1 cellular context compared by ENCODE assay signal in the genomic region with DNA sequence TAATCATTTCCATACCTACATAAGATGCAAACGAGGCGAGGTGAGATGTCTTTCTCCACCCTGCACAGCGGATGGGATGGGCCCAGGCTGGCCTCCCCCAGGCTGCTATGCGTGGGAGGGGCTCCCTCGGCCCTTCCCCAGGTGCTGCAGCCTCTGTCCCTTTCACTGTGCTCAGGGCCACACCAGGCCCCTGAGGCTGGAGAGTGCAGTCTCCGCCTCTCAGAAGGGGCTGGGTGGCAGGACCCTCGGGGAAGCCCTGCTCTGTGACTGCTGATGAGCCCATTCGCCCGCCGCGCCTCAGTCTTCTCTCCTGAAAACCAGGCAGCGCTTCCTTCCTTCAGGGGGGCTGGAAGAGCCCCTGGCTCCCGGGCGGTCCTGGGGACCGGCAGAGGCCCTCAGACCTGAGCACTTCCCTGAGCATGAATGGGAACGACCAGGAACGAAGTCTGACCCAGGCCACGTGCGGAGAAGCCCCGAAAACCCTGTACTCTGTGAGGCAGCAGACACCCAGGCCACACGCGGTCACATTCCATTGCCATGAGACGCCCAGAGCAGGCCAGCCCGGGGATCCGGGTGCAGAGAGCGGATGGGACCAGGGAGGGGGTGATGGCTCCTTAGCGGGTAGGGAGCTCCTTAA.
TF ChIP-seq lines count a peak whose summit lies in the region.

No MANE protein-coding gene starts in this region.

TF ChIP-seq in HepG2, 621 proteins besides CTCF, POLR2A, EP300 and RAD21 (continued from another document and continues in another):
- TF ChIP-seq, protein P1, sequence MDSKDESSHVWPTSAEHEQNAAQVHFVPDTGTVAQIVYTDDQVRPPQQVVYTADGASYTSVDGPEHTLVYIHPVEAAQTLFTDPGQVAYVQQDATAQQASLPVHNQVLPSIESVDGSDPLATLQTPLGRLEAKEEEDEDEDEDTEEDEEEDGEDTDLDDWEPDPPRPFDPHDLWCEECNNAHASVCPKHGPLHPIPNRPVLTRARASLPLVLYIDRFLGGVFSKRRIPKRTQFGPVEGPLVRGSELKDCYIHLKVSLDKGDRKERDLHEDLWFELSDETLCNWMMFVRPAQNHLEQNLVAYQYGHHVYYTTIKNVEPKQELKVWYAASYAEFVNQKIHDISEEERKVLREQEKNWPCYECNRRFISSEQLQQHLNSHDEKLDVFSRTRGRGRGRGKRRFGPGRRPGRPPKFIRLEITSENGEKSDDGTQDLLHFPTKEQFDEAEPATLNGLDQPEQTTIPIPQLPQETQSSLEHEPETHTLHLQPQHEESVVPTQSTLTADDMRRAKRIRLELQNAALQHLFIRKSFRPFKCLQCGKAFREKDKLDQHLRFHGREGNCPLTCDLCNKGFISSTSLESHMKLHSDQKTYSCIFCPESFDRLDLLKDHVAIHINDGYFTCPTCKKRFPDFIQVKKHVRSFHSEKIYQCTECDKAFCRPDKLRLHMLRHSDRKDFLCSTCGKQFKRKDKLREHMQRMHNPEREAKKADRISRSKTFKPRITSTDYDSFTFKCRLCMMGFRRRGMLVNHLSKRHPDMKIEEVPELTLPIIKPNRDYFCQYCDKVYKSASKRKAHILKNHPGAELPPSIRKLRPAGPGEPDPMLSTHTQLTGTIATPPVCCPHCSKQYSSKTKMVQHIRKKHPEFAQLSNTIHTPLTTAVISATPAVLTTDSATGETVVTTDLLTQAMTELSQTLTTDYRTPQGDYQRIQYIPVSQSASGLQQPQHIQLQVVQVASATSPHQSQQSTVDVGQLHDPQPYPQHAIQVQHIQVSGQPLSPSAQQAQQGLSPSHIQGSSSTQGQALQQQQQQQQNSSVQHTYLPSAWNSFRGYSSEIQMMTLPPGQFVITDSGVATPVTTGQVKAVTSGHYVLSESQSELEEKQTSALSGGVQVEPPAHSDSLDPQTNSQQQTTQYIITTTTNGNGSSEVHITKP (CRISPR knock-in tag; IDR thresholded peaks at IDR 0.05; ENCODE audit: low read depth): no peak
- TF ChIP-seq ZNF234 (CRISPR knock-in tag; conservative IDR thresholded peaks at IDR 0.05): no peak
- no peak for TF ChIP-seq ZNF556 (CRISPR knock-in tag; IDR thresholded peaks at IDR 0.05; ENCODE audit: borderline replicate concordance)
- TF ChIP-seq ESRRA (CRISPR knock-in tag; IDR thresholded peaks at IDR 0.05; ENCODE audit: low read depth): no peak
- TF ChIP-seq EED (CRISPR knock-in tag; IDR thresholded peaks at IDR 0.05): no peak
- no peak for TF ChIP-seq ZBTB42 (CRISPR knock-in tag; IDR thresholded peaks at IDR 0.05)
- no peak for TF ChIP-seq ZSCAN22 (CRISPR knock-in tag; IDR thresholded peaks at IDR 0.05)
- TF ChIP-seq ZNF205 (CRISPR knock-in tag; IDR thresholded peaks at IDR 0.05): no peak
- TF ChIP-seq SOX13 (IDR thresholded peaks at IDR 0.05): no peak
- no peak for TF ChIP-seq SOX13 (CRISPR knock-in tag; conservative IDR thresholded peaks at IDR 0.05 in 1 of 2, IDR thresholded peaks at IDR 0.05 in 1 of 2)
- no peak for TF ChIP-seq ZNF160 (CRISPR knock-in tag; IDR thresholded peaks at IDR 0.05)
- TF ChIP-seq RARA (CRISPR knock-in tag; IDR thresholded peaks at IDR 0.05): peak; percentile 65
- no peak for TF ChIP-seq HNF4G (IDR thresholded peaks at IDR 0.05; ENCODE audit: borderline replicate concordance, low read depth, low read length)
- no peak for TF ChIP-seq HNF4G (CRISPR knock-in tag; IDR thresholded peaks at IDR 0.05; ENCODE audit: borderline replicate concordance, low read depth)
- TF ChIP-seq PHF20 (CRISPR knock-in tag; IDR thresholded peaks at IDR 0.05): no peak
- TF ChIP-seq HIVEP1 (CRISPR knock-in tag; IDR thresholded peaks at IDR 0.05): 0 out of 2 replicates have a peak, but pooled peaks have one; percentile 47
- TF ChIP-seq POLR2G (IDR thresholded peaks at IDR 0.05; ENCODE audit: low read depth, low read length): no peak
- TF ChIP-seq, protein P2, sequence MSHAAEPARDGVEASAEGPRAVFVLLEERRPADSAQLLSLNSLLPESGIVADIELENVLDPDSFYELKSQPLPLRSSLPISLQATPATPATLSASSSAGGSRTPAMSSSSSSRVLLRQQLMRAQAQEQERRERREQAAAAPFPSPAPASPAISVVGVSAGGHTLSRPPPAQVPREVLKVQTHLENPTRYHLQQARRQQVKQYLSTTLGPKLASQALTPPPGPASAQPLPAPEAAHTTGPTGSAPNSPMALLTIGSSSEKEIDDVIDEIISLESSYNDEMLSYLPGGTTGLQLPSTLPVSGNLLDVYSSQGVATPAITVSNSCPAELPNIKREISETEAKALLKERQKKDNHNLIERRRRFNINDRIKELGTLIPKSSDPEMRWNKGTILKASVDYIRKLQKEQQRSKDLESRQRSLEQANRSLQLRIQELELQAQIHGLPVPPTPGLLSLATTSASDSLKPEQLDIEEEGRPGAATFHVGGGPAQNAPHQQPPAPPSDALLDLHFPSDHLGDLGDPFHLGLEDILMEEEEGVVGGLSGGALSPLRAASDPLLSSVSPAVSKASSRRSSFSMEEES (CRISPR knock-in tag; IDR thresholded peaks at IDR 0.05): peak; percentile 90
- TF ChIP-seq ZKSCAN8 (CRISPR knock-in tag; IDR thresholded peaks at IDR 0.05; ENCODE audit: borderline replicate concordance): 0 out of 2 replicates have a peak, but pooled peaks have one; percentile 33
- peak; percentile 68; the same call in 1 of the 2 replicates for TF ChIP-seq ZNF263 (CRISPR knock-in tag; IDR thresholded peaks at IDR 0.05)
- no peak for TF ChIP-seq CHCHD3 (CRISPR knock-in tag; IDR thresholded peaks at IDR 0.05)
- TF ChIP-seq AGO2 (optimal IDR thresholded peaks at IDR 0.05; ENCODE audit: low read depth, low read length): no peak
- TF ChIP-seq ZNF616 (CRISPR knock-in tag; IDR thresholded peaks at IDR 0.05; ENCODE audit: low read depth): no peak
- no peak for TF ChIP-seq ZNF75D (CRISPR knock-in tag; IDR thresholded peaks at IDR 0.05; ENCODE audit: borderline replicate concordance)
- no peak for TF ChIP-seq RBM39 (IDR thresholded peaks at IDR 0.05; ENCODE audit: low read depth, low read length, poor library complexity, severe bottlenecking)
- TF ChIP-seq ZNF441 (CRISPR knock-in tag; IDR thresholded peaks at IDR 0.05; ENCODE audit: borderline replicate concordance): peak; percentile 86; the same call in 1 of the 2 replicates
- TF ChIP-seq, protein P3, sequence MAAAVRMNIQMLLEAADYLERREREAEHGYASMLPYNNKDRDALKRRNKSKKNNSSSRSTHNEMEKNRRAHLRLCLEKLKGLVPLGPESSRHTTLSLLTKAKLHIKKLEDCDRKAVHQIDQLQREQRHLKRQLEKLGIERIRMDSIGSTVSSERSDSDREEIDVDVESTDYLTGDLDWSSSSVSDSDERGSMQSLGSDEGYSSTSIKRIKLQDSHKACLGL (CRISPR knock-in tag; IDR thresholded peaks at IDR 0.05): peak; percentile 70; the same call in 1 of the 2 replicates
- TF ChIP-seq ZNF10 (CRISPR knock-in tag; IDR thresholded peaks at IDR 0.05; ENCODE audit: borderline replicate concordance, low read depth): no peak
- no peak for TF ChIP-seq NFE2L1 (CRISPR knock-in tag; IDR thresholded peaks at IDR 0.05; ENCODE audit: borderline replicate concordance)
- TF ChIP-seq, protein P4, sequence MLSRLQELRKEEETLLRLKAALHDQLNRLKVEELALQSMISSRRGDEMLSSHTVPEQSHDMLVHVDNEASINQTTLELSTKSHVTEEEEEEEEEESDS (CRISPR knock-in tag; IDR thresholded peaks at IDR 0.05; ENCODE audit: borderline replicate concordance): no peak
- TF ChIP-seq NAIF1 (CRISPR knock-in tag; IDR thresholded peaks at IDR 0.05; ENCODE audit: borderline replicate concordance): no peak
- no peak for TF ChIP-seq ZNF737 (CRISPR knock-in tag; IDR thresholded peaks at IDR 0.05; ENCODE audit: borderline replicate concordance)
- TF ChIP-seq, protein P5, sequence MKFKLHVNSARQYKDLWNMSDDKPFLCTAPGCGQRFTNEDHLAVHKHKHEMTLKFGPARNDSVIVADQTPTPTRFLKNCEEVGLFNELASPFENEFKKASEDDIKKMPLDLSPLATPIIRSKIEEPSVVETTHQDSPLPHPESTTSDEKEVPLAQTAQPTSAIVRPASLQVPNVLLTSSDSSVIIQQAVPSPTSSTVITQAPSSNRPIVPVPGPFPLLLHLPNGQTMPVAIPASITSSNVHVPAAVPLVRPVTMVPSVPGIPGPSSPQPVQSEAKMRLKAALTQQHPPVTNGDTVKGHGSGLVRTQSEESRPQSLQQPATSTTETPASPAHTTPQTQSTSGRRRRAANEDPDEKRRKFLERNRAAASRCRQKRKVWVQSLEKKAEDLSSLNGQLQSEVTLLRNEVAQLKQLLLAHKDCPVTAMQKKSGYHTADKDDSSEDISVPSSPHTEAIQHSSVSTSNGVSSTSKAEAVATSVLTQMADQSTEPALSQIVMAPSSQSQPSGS (CRISPR knock-in tag; IDR thresholded peaks at IDR 0.05): 0 out of 2 replicates have a peak, but pooled peaks have one; percentile 30
- TF ChIP-seq, protein P6, sequence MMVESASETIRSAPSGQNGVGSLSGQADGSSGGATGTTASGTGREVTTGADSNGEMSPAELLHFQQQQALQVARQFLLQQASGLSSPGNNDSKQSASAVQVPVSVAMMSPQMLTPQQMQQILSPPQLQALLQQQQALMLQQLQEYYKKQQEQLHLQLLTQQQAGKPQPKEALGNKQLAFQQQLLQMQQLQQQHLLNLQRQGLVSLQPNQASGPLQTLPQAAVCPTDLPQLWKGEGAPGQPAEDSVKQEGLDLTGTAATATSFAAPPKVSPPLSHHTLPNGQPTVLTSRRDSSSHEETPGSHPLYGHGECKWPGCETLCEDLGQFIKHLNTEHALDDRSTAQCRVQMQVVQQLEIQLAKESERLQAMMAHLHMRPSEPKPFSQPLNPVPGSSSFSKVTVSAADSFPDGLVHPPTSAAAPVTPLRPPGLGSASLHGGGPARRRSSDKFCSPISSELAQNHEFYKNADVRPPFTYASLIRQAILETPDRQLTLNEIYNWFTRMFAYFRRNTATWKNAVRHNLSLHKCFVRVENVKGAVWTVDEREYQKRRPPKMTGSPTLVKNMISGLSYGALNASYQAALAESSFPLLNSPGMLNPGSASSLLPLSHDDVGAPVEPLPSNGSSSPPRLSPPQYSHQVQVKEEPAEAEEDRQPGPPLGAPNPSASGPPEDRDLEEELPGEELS (CRISPR knock-in tag; IDR thresholded peaks at IDR 0.05): no peak
- TF ChIP-seq, protein P7, sequence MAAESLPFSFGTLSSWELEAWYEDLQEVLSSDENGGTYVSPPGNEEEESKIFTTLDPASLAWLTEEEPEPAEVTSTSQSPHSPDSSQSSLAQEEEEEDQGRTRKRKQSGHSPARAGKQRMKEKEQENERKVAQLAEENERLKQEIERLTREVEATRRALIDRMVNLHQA (CRISPR knock-in tag; IDR thresholded peaks at IDR 0.05): no peak
- TF ChIP-seq ZNF550 (CRISPR knock-in tag; IDR thresholded peaks at IDR 0.05; ENCODE audit: borderline replicate concordance): no peak
- TF ChIP-seq TP53 (CRISPR knock-in tag; conservative IDR thresholded peaks at IDR 0.05): no peak
- no peak for TF ChIP-seq GZF1 (CRISPR knock-in tag; IDR thresholded peaks at IDR 0.05)
- TF ChIP-seq SOX6 (IDR thresholded peaks at IDR 0.05): no peak
- peak; percentile 39 for TF ChIP-seq SOX6 (CRISPR knock-in tag; IDR thresholded peaks at IDR 0.05)
- TF ChIP-seq, protein P8, sequence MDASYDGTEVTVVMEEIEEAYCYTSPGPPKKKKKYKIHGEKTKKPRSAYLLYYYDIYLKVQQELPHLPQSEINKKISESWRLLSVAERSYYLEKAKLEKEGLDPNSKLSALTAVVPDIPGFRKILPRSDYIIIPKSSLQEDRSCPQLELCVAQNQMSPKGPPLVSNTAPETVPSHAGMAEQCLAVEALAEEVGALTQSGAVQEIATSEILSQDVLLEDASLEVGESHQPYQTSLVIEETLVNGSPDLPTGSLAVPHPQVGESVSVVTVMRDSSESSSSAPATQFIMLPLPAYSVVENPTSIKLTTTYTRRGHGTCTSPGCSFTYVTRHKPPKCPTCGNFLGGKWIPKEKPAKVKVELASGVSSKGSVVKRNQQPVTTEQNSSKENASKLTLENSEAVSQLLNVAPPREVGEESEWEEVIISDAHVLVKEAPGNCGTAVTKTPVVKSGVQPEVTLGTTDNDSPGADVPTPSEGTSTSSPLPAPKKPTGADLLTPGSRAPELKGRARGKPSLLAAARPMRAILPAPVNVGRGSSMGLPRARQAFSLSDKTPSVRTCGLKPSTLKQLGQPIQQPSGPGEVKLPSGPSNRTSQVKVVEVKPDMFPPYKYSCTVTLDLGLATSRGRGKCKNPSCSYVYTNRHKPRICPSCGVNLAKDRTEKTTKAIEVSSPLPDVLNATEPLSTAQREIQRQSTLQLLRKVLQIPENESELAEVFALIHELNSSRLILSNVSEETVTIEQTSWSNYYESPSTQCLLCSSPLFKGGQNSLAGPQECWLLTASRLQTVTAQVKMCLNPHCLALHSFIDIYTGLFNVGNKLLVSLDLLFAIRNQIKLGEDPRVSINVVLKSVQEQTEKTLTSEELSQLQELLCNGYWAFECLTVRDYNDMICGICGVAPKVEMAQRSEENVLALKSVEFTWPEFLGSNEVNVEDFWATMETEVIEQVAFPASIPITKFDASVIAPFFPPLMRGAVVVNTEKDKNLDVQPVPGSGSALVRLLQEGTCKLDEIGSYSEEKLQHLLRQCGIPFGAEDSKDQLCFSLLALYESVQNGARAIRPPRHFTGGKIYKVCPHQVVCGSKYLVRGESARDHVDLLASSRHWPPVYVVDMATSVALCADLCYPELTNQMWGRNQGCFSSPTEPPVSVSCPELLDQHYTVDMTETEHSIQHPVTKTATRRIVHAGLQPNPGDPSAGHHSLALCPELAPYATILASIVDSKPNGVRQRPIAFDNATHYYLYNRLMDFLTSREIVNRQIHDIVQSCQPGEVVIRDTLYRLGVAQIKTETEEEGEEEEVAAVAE (CRISPR knock-in tag; IDR thresholded peaks at IDR 0.05; ENCODE audit: borderline replicate concordance): peak; percentile 64; the same call in 1 of the 2 replicates
- no peak for TF ChIP-seq THAP11 (CRISPR knock-in tag; IDR thresholded peaks at IDR 0.05)
- TF ChIP-seq RBFOX2 (IDR thresholded peaks at IDR 0.05; ENCODE audit: low read depth, low read length): no peak
- TF ChIP-seq EZH2 (conservative IDR thresholded peaks at IDR 0.05; ENCODE audit: low read depth, low read length): no peak
- TF ChIP-seq TCF12 (IDR thresholded peaks at IDR 0.05): no peak
- no peak for TF ChIP-seq TCF12 (CRISPR knock-in tag; IDR thresholded peaks at IDR 0.05)
- no peak for TF ChIP-seq ZNF331 (CRISPR knock-in tag; IDR thresholded peaks at IDR 0.05)
- TF ChIP-seq ZNF33A (CRISPR knock-in tag; IDR thresholded peaks at IDR 0.05; ENCODE audit: borderline replicate concordance): no peak
- TF ChIP-seq KDM6A (CRISPR knock-in tag; IDR thresholded peaks at IDR 0.05; ENCODE audit: low read depth): no peak
- TF ChIP-seq DMAP1 (CRISPR knock-in tag; IDR thresholded peaks at IDR 0.05): no peak
- TF ChIP-seq SETDB1 (CRISPR knock-in tag; IDR thresholded peaks at IDR 0.05; ENCODE audit: borderline replicate concordance): no peak
- no peak for TF ChIP-seq SIN3A (IDR thresholded peaks at IDR 0.05; ENCODE audit: borderline replicate concordance, low read depth, low read length)
